8 cellular contexts compared by ENCODE assay signal in the genomic region with DNA sequence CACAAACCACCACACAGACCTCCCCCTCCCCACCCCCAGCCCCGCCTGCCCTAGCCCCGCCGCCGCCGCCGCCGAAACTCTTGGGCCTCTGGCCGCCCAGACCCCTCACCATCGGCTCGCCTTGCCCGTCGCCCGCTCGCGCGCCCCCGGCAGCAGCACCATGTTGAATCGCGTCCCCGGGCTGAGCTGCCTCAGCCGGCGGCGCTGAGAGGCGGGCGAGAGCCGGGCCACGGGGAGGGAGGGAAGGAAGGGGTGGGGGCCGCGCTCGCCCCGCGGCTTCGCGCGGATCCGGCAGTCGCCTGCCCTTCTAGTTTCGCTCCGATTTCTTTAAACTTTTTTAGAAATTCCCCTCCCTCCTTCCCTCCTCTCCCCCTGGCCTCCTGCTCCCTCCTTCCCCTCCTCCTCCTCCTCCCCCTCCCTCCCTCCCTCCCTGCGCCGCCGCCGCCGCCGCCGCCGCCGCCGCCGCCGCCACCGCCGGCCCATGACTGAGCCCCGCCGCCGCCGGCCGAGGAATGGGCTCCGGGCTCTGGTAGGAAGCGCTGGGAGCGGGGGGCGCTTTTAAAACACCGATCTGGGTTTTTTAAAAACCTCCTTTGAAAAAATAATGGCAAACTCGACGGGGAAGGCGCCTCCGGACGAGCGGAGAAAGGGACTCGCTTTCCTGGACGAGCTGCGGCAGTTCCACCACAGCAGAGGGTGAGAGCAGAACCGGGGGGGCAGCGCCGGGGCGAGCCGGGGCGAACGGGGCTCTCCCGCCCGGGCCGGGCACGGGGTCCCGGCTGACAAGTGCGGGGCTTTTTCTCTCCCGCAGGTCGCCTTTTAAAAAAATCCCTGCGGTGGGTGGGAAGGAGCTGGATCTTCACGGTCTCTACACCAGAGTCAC. TPM values are rescaled to one million over a fixed set of nuclear protein-coding genes. Genes with fewer than 3 reads are reported as not detected.
DNase-seq lines count a peak whose midpoint lies in the region; ATAC-seq and TF ChIP-seq lines count a peak whose summit lies in the region.

A gene with protein sequence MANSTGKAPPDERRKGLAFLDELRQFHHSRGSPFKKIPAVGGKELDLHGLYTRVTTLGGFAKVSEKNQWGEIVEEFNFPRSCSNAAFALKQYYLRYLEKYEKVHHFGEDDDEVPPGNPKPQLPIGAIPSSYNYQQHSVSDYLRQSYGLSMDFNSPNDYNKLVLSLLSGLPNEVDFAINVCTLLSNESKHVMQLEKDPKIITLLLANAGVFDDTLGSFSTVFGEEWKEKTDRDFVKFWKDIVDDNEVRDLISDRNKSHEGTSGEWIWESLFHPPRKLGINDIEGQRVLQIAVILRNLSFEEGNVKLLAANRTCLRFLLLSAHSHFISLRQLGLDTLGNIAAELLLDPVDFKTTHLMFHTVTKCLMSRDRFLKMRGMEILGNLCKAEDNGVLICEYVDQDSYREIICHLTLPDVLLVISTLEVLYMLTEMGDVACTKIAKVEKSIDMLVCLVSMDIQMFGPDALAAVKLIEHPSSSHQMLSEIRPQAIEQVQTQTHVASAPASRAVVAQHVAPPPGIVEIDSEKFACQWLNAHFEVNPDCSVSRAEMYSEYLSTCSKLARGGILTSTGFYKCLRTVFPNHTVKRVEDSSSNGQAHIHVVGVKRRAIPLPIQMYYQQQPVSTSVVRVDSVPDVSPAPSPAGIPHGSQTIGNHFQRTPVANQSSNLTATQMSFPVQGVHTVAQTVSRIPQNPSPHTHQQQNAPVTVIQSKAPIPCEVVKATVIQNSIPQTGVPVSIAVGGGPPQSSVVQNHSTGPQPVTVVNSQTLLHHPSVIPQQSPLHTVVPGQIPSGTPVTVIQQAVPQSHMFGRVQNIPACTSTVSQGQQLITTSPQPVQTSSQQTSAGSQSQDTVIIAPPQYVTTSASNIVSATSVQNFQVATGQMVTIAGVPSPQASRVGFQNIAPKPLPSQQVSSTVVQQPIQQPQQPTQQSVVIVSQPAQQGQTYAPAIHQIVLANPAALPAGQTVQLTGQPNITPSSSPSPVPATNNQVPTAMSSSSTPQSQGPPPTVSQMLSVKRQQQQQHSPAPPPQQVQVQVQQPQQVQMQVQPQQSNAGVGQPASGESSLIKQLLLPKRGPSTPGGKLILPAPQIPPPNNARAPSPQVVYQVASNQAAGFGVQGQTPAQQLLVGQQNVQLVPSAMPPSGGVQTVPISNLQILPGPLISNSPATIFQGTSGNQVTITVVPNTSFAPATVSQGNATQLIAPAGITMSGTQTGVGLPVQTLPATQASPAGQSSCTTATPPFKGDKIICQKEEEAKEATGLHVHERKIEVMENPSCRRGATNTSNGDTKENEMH (N-terminal part only) (plus strand): TSS at position 474 of the 883 bp plus-strand sequence. CDS start 131 bp downstream, at position 605.

- peak within 1 kb of the TSS; percentile 93 to 100 for H3K27ac Mint-ChIP-seq in activated naive CD4-positive, alpha-beta T cell treated with anti-CD3 and anti-CD28 coated beads, Interleukin-2, amount 50 U/mL, for 72 hours
- H3K27ac Mint-ChIP-seq in glutamatergic neuron (ENCODE audit: unreplicated experiment) (peak within 1 kb of the TSS; percentile 100), osteocyte (ENCODE audit: unreplicated experiment) (peak within 1 kb of the TSS; percentile 99)

- in situ Hi-C loops in Caki2 (cut with HindIII; ENCODE audit: low pct_unique_long_range_greater_than_20kb, low sequenced_read_pairs): no loop called here

- TF ChIP-seq POLR2A in testis (IDR thresholded peaks at IDR 0.05): no peak

- H3K9me3 ChIP-seq in testis: no peaks in the 10 kb centered on the region

- H3K36me3 ChIP-seq in testis (ENCODE audit: low read depth, missing control alignments): no peaks in the 10 kb centered on the region

- H3K4me3 ChIP-seq in testis: peak within 1 kb of the TSS; percentile 88 to 95

- no peak for TF ChIP-seq CTCF in glutamatergic neuron (IDR thresholded peaks at IDR 0.05; ENCODE audit: partially characterized antibody, unreplicated experiment)
- TF ChIP-seq CTCF in osteocyte (IDR thresholded peaks at IDR 0.05): no peak
- no peak for TF ChIP-seq CTCF in testis (IDR thresholded peaks at IDR 0.05)

- WGBS in testis, 2 donors: 0 to 1% methylated on average over 37 to 63 of the region's 89 CpGs

- no peaks in the 10 kb centered on the region for H3K27me3 ChIP-seq in testis

- ATAC-seq in GM21423 (IDR thresholded peaks at IDR 0.05; ENCODE audit: unreplicated experiment): peak; percentile 6
- ATAC-seq in activated naive CD4-positive, alpha-beta T cell treated with anti-CD3 and anti-CD28 coated beads, Interleukin-2, amount 50 U/mL, for 72 hours: peak; percentile 45 to 47

- peaks cover 21% of the 10 kb centered on the region for H3K4me1 ChIP-seq in testis

- intact Hi-C loops in testis (cut with DNase I; ENCODE audit: low total_unique reads): no loop called here

- H3K4me3 Mint-ChIP-seq in glutamatergic neuron (ENCODE audit: unreplicated experiment) (peak within 1 kb of the TSS; percentile 99), osteocyte (ENCODE audit: unreplicated experiment) (peak within 1 kb of the TSS; percentile 88)

- H3K4me1 Mint-ChIP-seq in glutamatergic neuron (ENCODE audit: low read depth, unreplicated experiment) (peaks cover 20% of the 10 kb centered on the region), osteocyte (ENCODE audit: unreplicated experiment) (peaks cover 40% of the 10 kb centered on the region)

- H3K36me3 Mint-ChIP-seq in activated naive CD4-positive, alpha-beta T cell treated with anti-CD3 and anti-CD28 coated beads, Interleukin-2, amount 50 U/mL, for 72 hours: peaks cover 24 to 39% of the 10 kb centered on the region in 2 donors
- H3K36me3 Mint-ChIP-seq in glutamatergic neuron (ENCODE audit: unreplicated experiment) (no peaks in the 10 kb centered on the region), osteocyte (ENCODE audit: unreplicated experiment) (peaks cover 2% of the 10 kb centered on the region)

- H3K27me3 Mint-ChIP-seq in glutamatergic neuron (ENCODE audit: unreplicated experiment) (peaks cover 10% of the 10 kb centered on the region), osteocyte (ENCODE audit: unreplicated experiment) (no peaks in the 10 kb centered on the region)

- H3K9me3 Mint-ChIP-seq in activated naive CD4-positive, alpha-beta T cell treated with anti-CD3 and anti-CD28 coated beads, Interleukin-2, amount 50 U/mL, for 72 hours: no peaks in the 10 kb centered on the region
- H3K9me3 Mint-ChIP-seq in glutamatergic neuron (ENCODE audit: unreplicated experiment) (peaks cover 25% of the 10 kb centered on the region), osteocyte (ENCODE audit: unreplicated experiment) (no peaks in the 10 kb centered on the region)

- DNase-seq in Caki2 (ENCODE audit: low read depth) (peak; percentile 76), HuH-7 (ENCODE audit: low spot score) (peak; percentile 32), SK-N-DZ (ENCODE audit: low spot score) (peak; percentile 70), glutamatergic neuron (peak; percentile 74), osteocyte (ENCODE audit: extremely low spot score, unreplicated experiment) (peak; percentile 90), testis (peak; percentile 62)
- peak; percentile 69 to 78 for DNase-seq in activated naive CD4-positive, alpha-beta T cell treated with anti-CD3 and anti-CD28 coated beads, Interleukin-2, amount 50 U/mL, for 72 hours (ENCODE audit: low spot score in 2 of 2)

- peak within 1 kb of the TSS; percentile 100 for H3K27ac ChIP-seq in testis

RNA-seq across cellular contexts. Expression of the gene that starts here (rescaled TPM):
- 14.6 and 16.5 TPM in 2 replicates for total RNA-seq in Caki2 (2014; rRNA removed; shearing (Covaris generic); ENCODE audit: low replicate concordance)
- 22.6 and 23.9 TPM in 2 replicates for polyA plus RNA-seq in SK-N-DZ (2014; cell fraction: cytosol; rRNA removed)
- polyA plus RNA-seq in SK-N-DZ (2014; cell fraction: nucleus; rRNA removed): 23.7 and 33.6 TPM in 2 replicates
- 10 to 100 TPM; 25.7 to 31.5 TPM for total RNA-seq in activated naive CD4-positive, alpha-beta T cell treated with anti-CD3 and anti-CD28 coated beads, Interleukin-2, amount 50 U/mL, for 72 hours
- total RNA-seq in glutamatergic neuron (ENCODE audit: unreplicated experiment) (45.5 TPM), osteocyte (38.1 and 44.4 TPM in 2 replicates), testis (10 to 100 TPM; 72.4 to 82.2 TPM)
- 50.4 TPM for polyA plus RNA-seq in testis (ENCODE audit: insufficient read depth, low read depth, low replicate concordance)

Comparison
In these comparisons a context has a peak if more than half of its experiments do, and no peak if none do; other contexts are left out.
1. Peak in every context shown above with its lines: DNase-seq, ATAC-seq, H3K4me3 ChIP-seq and H3K27ac ChIP-seq.
2. DNase-seq: peak in every context shown above with its lines; median percentile 90 in osteocyte; 76 in Caki2; 74 in glutamatergic neuron; 74 in activated naive CD4-positive, alpha-beta T cell treated with anti-CD3 and anti-CD28 coated beads, Interleukin-2, amount 50 U/mL, for 72 hours; 70 in SK-N-DZ; 62 in testis; 32 in HuH-7.